ENCODE assay signal across 8 cellular contexts in genomic region chr7:99036531-99037175, GRCh38.
DNase-seq lines count a peak whose midpoint lies in the region; ATAC-seq and TF ChIP-seq lines count a peak whose summit lies in the region.

No MANE protein-coding gene starts in this region.

- no peaks in the 10 kb centered on the region for H3K9me3 ChIP-seq in MG63

- no peak overlapping the region for H3K4me3 ChIP-seq in MG63

- no peaks in the 10 kb centered on the region for H3K9me3 Mint-ChIP-seq in nephron progenitor cell
- no peaks in the 10 kb centered on the region for H3K9me3 Mint-ChIP-seq in activated T-cell treated with anti-CD3 and anti-CD28 coated beads, Interleukin-2, amount 50 U/mL, for 4 hours

- peaks cover 3% of the 10 kb centered on the region for H3K27me3 Mint-ChIP-seq in nephron progenitor cell (ENCODE audit: low read depth, poor library complexity)
- no peaks in the 10 kb centered on the region for H3K27me3 Mint-ChIP-seq in activated T-cell treated with anti-CD3 and anti-CD28 coated beads, Interleukin-2, amount 50 U/mL, for 4 hours (ENCODE audit: low read depth)

- no peak overlapping the region for H3K4me3 Mint-ChIP-seq in nephron progenitor cell
- no peak overlapping the region for H3K4me3 Mint-ChIP-seq in activated T-cell treated with anti-CD3 and anti-CD28 coated beads, Interleukin-2, amount 50 U/mL, for 4 hours

- H3K36me3 ChIP-seq in MG63 = peaks cover 32% of the 10 kb centered on the region

- H3K4me1 Mint-ChIP-seq in nephron progenitor cell = peaks cover 14% of the 10 kb centered on the region
- H3K4me1 Mint-ChIP-seq in activated T-cell treated with anti-CD3 and anti-CD28 coated beads, Interleukin-2, amount 50 U/mL, for 4 hours (ENCODE audit: low read depth) = no peaks in the 10 kb centered on the region

- no peak for ATAC-seq in GM18907 (IDR thresholded peaks at IDR 0.05; ENCODE audit: unreplicated experiment)
- ATAC-seq in HG03432 (IDR thresholded peaks at IDR 0.05; ENCODE audit: unreplicated experiment) = no peak
- no peak for ATAC-seq in activated T-cell treated with anti-CD3 and anti-CD28 coated beads, Interleukin-2, amount 50 U/mL, for 4 hours

- H3K27me3 ChIP-seq in MG63 = no peaks in the 10 kb centered on the region

- peak; percentile 25 for TF ChIP-seq CTCF in nephron progenitor cell (IDR thresholded peaks at IDR 0.05)

- H3K27ac Mint-ChIP-seq in nephron progenitor cell = no peak overlapping the region

- peaks cover 69% of the 10 kb centered on the region for H3K36me3 Mint-ChIP-seq in nephron progenitor cell (ENCODE audit: low read depth)
- H3K36me3 Mint-ChIP-seq in activated T-cell treated with anti-CD3 and anti-CD28 coated beads, Interleukin-2, amount 50 U/mL, for 4 hours (ENCODE audit: insufficient read depth) = peaks cover 41% of the 10 kb centered on the region

- DNase-seq in DMS114 treated with DMSO at 0.1 percent for 48 hours (lab: John Stamatoyannopoulos, UW; ENCODE audit: unreplicated experiment) (peak; percentile 11), MG63 (peak; percentile 50), ecto neural progenitor cell (ENCODE audit: low spot score) (peak; percentile 68), nephron progenitor cell (peak; percentile 37)
- no peak for DNase-seq in activated T-cell treated with anti-CD3 and anti-CD28 coated beads, Interleukin-2, amount 50 U/mL, for 48 hours
- no peak for DNase-seq in activated T-cell treated with anti-CD3 and anti-CD28 coated beads, Interleukin-2, amount 50 U/mL, for 4 hours

Comparison
In these comparisons a context has a peak if more than half of its experiments do, and no peak if none do; other contexts are left out.
1. DNase-seq: peak in DMS114 treated with DMSO at 0.1 percent for 48 hours (single experiment), MG63 (single experiment), ecto neural progenitor cell (single experiment) and nephron progenitor cell (single experiment); none in activated T-cell treated with anti-CD3 and anti-CD28 coated beads, Interleukin-2, amount 50 U/mL, for 48 hours (0 of 2) and activated T-cell treated with anti-CD3 and anti-CD28 coated beads, Interleukin-2, amount 50 U/mL, for 4 hours (single experiment).